ENCODE assay signal across 8 cellular contexts in genomic region chr20:1466211-1467081, GRCh38. TPM values are rescaled to one million over a fixed set of nuclear protein-coding genes. Genes with fewer than 3 reads are reported as not detected.
A peak's percentile ranks its signal among the peaks of the same experiment; 100 is the strongest.
DNase-seq lines count a peak whose midpoint lies in the region; ATAC-seq, FAIRE-seq and TF ChIP-seq lines count a peak whose summit lies in the region.

NSFL1C (minus strand) TSS chr20:1466849; CDS start chr20:1466824, 25 bp downstream.

- TF ChIP-seq CTCF in GM13976 (IDR thresholded peaks at IDR 0.05; ENCODE audit: borderline replicate concordance, control extremely low read depth, extremely low read depth, insufficient read depth, missing control alignments) (peak; percentile 97), psoas muscle (IDR thresholded peaks at IDR 0.05) (peak; percentile 99)

- no peaks in the 10 kb centered on the region for H3K9me3 ChIP-seq in psoas muscle

- DNase-seq in GM13976 (ENCODE audit: low spot score) (peak; percentile 97), NCI-H146 treated with DMSO at 0.1 percent for 48 hours (lab: John Stamatoyannopoulos, UW; ENCODE audit: unreplicated experiment) (peak; percentile 83), amniotic stem cell (lab: John Stamatoyannopoulos, UW) (peak; percentile 69), left ventricle myocardium superior (peak; percentile 98), psoas muscle (peak; percentile 97 to 98), urothelium cell line (ENCODE audit: low spot score) (peak; percentile 94)

- FAIRE-seq in urothelium cell line (lab: Jason Lieb, UNC), result no peak

- intact Hi-C loops in T-helper 1 cell treated with Interleukin-12 subunit alpha and Interleukin-12 subunit beta and Interleukin-4 antibody, amounts not matched to agents 30 ng/mL and 1 ng/mL, for 36 hours (cut with micrococcal nuclease), result loop anchor here (1.0 to 5.0 kb wide), 15 partner anchors 29 to 1186 kb away; partner anchors contain the start of genes CSNK2A1, FAM110A, FKBP1A and NOP56
- intact Hi-C loops in left ventricle myocardium superior (cut with micrococcal nuclease) (no loop called here), psoas muscle (cut with DNase I) (loop anchor here (5.0 to 10.0 kb wide), 4 partner anchors 74 to 352 kb away; partner anchors contain the start of genes PSMF1 (in 2 of the 2), FKBP1A (in 1 of the 2) and SDCBP2 (in 1 of the 2))

- H3K4me1 ChIP-seq in psoas muscle, result peaks cover 27% of the 10 kb centered on the region

- H3K27ac ChIP-seq in psoas muscle, result peak within 1 kb of the TSS; percentile 90

- H3K27me3 ChIP-seq in psoas muscle (ENCODE audit: insufficient read depth in 3 of 3, low read length in 2 of 3), result no peaks in the 10 kb centered on the region

- in situ Hi-C loops in GM13976 (cut with MboI; ENCODE audit: low sequenced_read_pairs, unreplicated experiment), result no loop called here

- peak within 1 kb of the TSS; percentile 80 for H3K4me3 ChIP-seq in psoas muscle

- peak; percentile 79 for ATAC-seq in HG02870 (IDR thresholded peaks at IDR 0.05; ENCODE audit: unreplicated experiment)
- peak; percentile 98 for ATAC-seq in left ventricle myocardium superior
- ATAC-seq in psoas muscle, result peak; percentile 97 to 98 (median 98)

- WGBS in psoas muscle, 3 donors, result 0% methylated on average over 73 to 104 of the region's 104 CpGs

- H3K36me3 ChIP-seq in psoas muscle (ENCODE audit: insufficient read depth in 1 of 2, low read depth in 1 of 2), result peaks cover 0 to 35% of the 10 kb centered on the region in 2 donors

RNA-seq across cellular contexts. Expression of gene NSFL1C, which starts in this region (rescaled TPM):
- total RNA-seq in T-helper 1 cell treated with Interleukin-12 subunit alpha and Interleukin-12 subunit beta and Interleukin-4 antibody, amounts not matched to agents 30 ng/mL and 1 ng/mL, for 36 hours, result 79.3 and 81.3 TPM in 2 replicates
- 59.9 TPM for total RNA-seq in left ventricle myocardium superior
- 100 to 1,000 TPM in 3 of 4 donors, 10 to 100 TPM in 1; 99.9 to 135 (median 118) TPM for total RNA-seq in psoas muscle
- polyA plus RNA-seq in psoas muscle, result 100 to 1,000 TPM in 2 of 3 donors, 10 to 100 TPM in 1; 82.8 to 126 (median 107) TPM

Comparison
In these comparisons a context has a peak if more than half of its experiments do, and no peak if none do; other contexts are left out.
1. Peak in every context shown above with its lines: DNase-seq, ATAC-seq, H3K4me3 ChIP-seq and H3K27ac ChIP-seq.